Comparison of ENCODE assay signal across 14 cellular contexts in genomic region chr12:10563002-10563401, GRCh38. TPM values are rescaled to one million over a fixed set of nuclear protein-coding genes. Genes with fewer than 3 reads are reported as not detected.
DNase-seq lines count a peak whose midpoint lies in the region; ATAC-seq and TF ChIP-seq lines count a peak whose summit lies in the region.
"Had no signal": no experiment of that assay in that cellular context is flagged by ENCODE, and none has a peak within 500 bp of the region (broad histone marks: within the 10 kb centered on the region; RNA-seq: fewer than 3 reads in every experiment).

No MANE protein-coding gene starts in this region.

- no peak for ATAC-seq in activated CD8-positive, alpha-beta memory T cell treated with anti-CD3 and anti-CD28 coated beads, Interleukin-2, amount 10 ng/mL, durations not matched to agents 7 days and 5 days
- ATAC-seq in effector memory CD8-positive, alpha-beta T cell (replicated peaks) = no peak
- peak; percentile 26 for ATAC-seq in stimulated activated naive CD8-positive, alpha-beta T cell treated with anti-CD3 and anti-CD28 coated beads, Interleukin-15, Interleukin-2, amounts not matched to agents 100 U/mL and 50 U/mL, for 24 hours

- H2AFZ ChIP-seq in OCI-LY1 (ENCODE audit: low read length) = no peak overlapping the region

- H3K4me1 ChIP-seq in OCI-LY1 (ENCODE audit: insufficient read depth, low read length, severe bottlenecking) = peaks cover 61% of the 10 kb centered on the region
- H3K4me1 ChIP-seq: BE2C had no signal

- no peaks in the 10 kb centered on the region for H3K27me3 ChIP-seq in OCI-LY1 (ENCODE audit: insufficient read depth, low read length)

- no peak overlapping the region for H3K4me3 Mint-ChIP-seq in activated CD8-positive, alpha-beta memory T cell treated with anti-CD3 and anti-CD28 coated beads, Interleukin-2, amount 10 ng/mL, durations not matched to agents 7 days and 5 days
- H3K4me3 Mint-ChIP-seq in effector memory CD8-positive, alpha-beta T cell = no peak overlapping the region
- H3K4me3 Mint-ChIP-seq: CD4-positive, alpha-beta T cell had no signal

- H3K9ac ChIP-seq in OCI-LY1 (ENCODE audit: low read length) = no peak overlapping the region

- peaks cover 76% of the 10 kb centered on the region for H3K4me1 Mint-ChIP-seq in activated CD8-positive, alpha-beta memory T cell treated with anti-CD3 and anti-CD28 coated beads, Interleukin-2, amount 10 ng/mL, durations not matched to agents 7 days and 5 days
- H3K4me1 Mint-ChIP-seq in effector memory CD8-positive, alpha-beta T cell (ENCODE audit: low read depth in 2 of 2) = peaks cover 26 to 59% of the 10 kb centered on the region in 2 donors

- H3K27ac Mint-ChIP-seq in activated CD8-positive, alpha-beta memory T cell treated with anti-CD3 and anti-CD28 coated beads, Interleukin-2, amount 10 ng/mL, durations not matched to agents 7 days and 5 days = peak overlapping the region; percentile 40
- H3K27ac Mint-ChIP-seq in effector memory CD8-positive, alpha-beta T cell = peak overlapping the region; percentile 29
- H3K27ac Mint-ChIP-seq: CD4-positive, alpha-beta T cell had no signal

- H3K9me3 ChIP-seq in OCI-LY1 (ENCODE audit: low read length) = no peaks in the 10 kb centered on the region
- H3K9me3 ChIP-seq: BE2C had no signal

- no peak for TF ChIP-seq CTCF in OCI-LY1 (IDR thresholded peaks at IDR 0.05; ENCODE audit: low read length)

- no peak overlapping the region for H3K4me2 ChIP-seq in OCI-LY1 (ENCODE audit: low read length)

- H3K27ac ChIP-seq in OCI-LY1 (ENCODE audit: low read depth, low read length, poor library complexity, severe bottlenecking) = peak overlapping the region; percentile 31
- H3K27ac ChIP-seq: HL-60 had no signal

- H3K4me3 ChIP-seq in OCI-LY1 (ENCODE audit: low read depth, low read length, poor library complexity, severe bottlenecking) = no peak overlapping the region
- H3K4me3 ChIP-seq: GM12878 had no signal

- no peaks in the 10 kb centered on the region for H3K36me3 ChIP-seq in OCI-LY1 (ENCODE audit: insufficient read depth, low read length)
- H3K36me3 ChIP-seq: BE2C had no signal

- H3K9me3 Mint-ChIP-seq in activated CD8-positive, alpha-beta memory T cell treated with anti-CD3 and anti-CD28 coated beads, Interleukin-2, amount 10 ng/mL, durations not matched to agents 7 days and 5 days (ENCODE audit: low read depth) = no peaks in the 10 kb centered on the region
- no peaks in the 10 kb centered on the region for H3K9me3 Mint-ChIP-seq in effector memory CD8-positive, alpha-beta T cell
- H3K9me3 Mint-ChIP-seq: CD4-positive, alpha-beta T cell had no signal

- no peak for DNase-seq in activated CD8-positive, alpha-beta memory T cell treated with anti-CD3 and anti-CD28 coated beads, Interleukin-2, amount 10 ng/mL, durations not matched to agents 7 days and 5 days
- DNase-seq in activated CD8-positive, alpha-beta memory T cell treated with anti-CD3 and anti-CD28 coated beads, Interleukin-2, amount 50 U/mL, for 4 hours = no peak
- DNase-seq in effector memory CD8-positive, alpha-beta T cell = no peak
- DNase-seq in stimulated activated naive CD8-positive, alpha-beta T cell treated with anti-CD3 and anti-CD28 coated beads, Interleukin-15, Interleukin-2, amounts not matched to agents 100 U/mL and 50 U/mL, for 24 hours = no peak
- DNase-seq in central memory CD4-positive, alpha-beta T cell = no peak
- DNase-seq in activated CD4-positive, CD25-positive, alpha-beta regulatory T cell (lab: John Stamatoyannopoulos, UW) = no peak
- no peak for DNase-seq in SIG-M5 (lab: John Stamatoyannopoulos, UW)
- DNase-seq: 8988T; BE2C; CD4-positive, alpha-beta T cell; GOT3 had no signal

- H3K27me3 Mint-ChIP-seq in activated CD8-positive, alpha-beta memory T cell treated with anti-CD3 and anti-CD28 coated beads, Interleukin-2, amount 10 ng/mL, durations not matched to agents 7 days and 5 days = no peaks in the 10 kb centered on the region
- H3K27me3 Mint-ChIP-seq in effector memory CD8-positive, alpha-beta T cell = no peaks in the 10 kb centered on the region

- no peaks in the 10 kb centered on the region for H3F3A ChIP-seq in OCI-LY1 (ENCODE audit: insufficient read depth, low read length)

- CTCF ChIA-PET in activated CD8-positive, alpha-beta memory T cell treated with anti-CD3 and anti-CD28 coated beads, Interleukin-2, amount 10 ng/mL, durations not matched to agents 7 days and 5 days (lab: Charles Lee) = interaction anchor here (2.7 kb wide), 1 partner anchor 327 kb away, joined by 18 read pairs; no protein-coding TSS in a partner anchor

- H3K79me2 ChIP-seq in OCI-LY1 (ENCODE audit: insufficient read depth, low read length) = no peaks in the 10 kb centered on the region

- peaks cover 59% of the 10 kb centered on the region for H3K36me3 Mint-ChIP-seq in activated CD8-positive, alpha-beta memory T cell treated with anti-CD3 and anti-CD28 coated beads, Interleukin-2, amount 10 ng/mL, durations not matched to agents 7 days and 5 days
- peaks cover 23% of the 10 kb centered on the region for H3K36me3 Mint-ChIP-seq in effector memory CD8-positive, alpha-beta T cell (ENCODE audit: insufficient read depth)

- no peaks in the 10 kb centered on the region for H3K9me2 ChIP-seq in OCI-LY1 (ENCODE audit: low read depth, low read length)

- no peaks in the 10 kb centered on the region for H4K20me1 ChIP-seq in OCI-LY1 (ENCODE audit: insufficient read depth, low read length)

RNA-seq across cellular contexts. Expression of gene MAGOHB, which starts 50.4 kb away (rescaled TPM):
- 10 to 100 TPM; 53.3 to 77.2 TPM for total RNA-seq in activated CD8-positive, alpha-beta memory T cell treated with anti-CD3 and anti-CD28 coated beads, Interleukin-2, amount 10 ng/mL, durations not matched to agents 7 days and 5 days

RNA-seq across cellular contexts. Expression of gene EIF2S3B, which starts 57.3 kb away (rescaled TPM):
- total RNA-seq in activated CD8-positive, alpha-beta memory T cell treated with anti-CD3 and anti-CD28 coated beads, Interleukin-2, amount 10 ng/mL, durations not matched to agents 7 days and 5 days = under 1 TPM; 0.58 to 0.87 TPM
